1 cellular context compared by ENCODE assay signal in genomic region chr1:197393105-197393504, GRCh38.
TF ChIP-seq lines count a peak whose summit lies in the region.

No MANE protein-coding gene starts in this region.

TF ChIP-seq in GM23338, 12 proteins besides CTCF, POLR2A, EP300 and RAD21 (continued from another document):
- no peak for TF ChIP-seq STAT1 (IDR thresholded peaks at IDR 0.05; ENCODE audit: unreplicated experiment)
- TF ChIP-seq CREB1 (CRISPR knock-in tag; IDR thresholded peaks at IDR 0.05; ENCODE audit: low read depth): no peak
- TF ChIP-seq EZH2 (IDR thresholded peaks at IDR 0.05; ENCODE audit: low read depth, unreplicated experiment): no peak
